In genomic region chr7:24346129-24346528, GRCh38 we compare ENCODE assay signal across 27 cellular contexts.
DNase-seq lines count a peak whose midpoint lies in the region; ATAC-seq and TF ChIP-seq lines count a peak whose summit lies in the region.
"Had no signal": no experiment of that assay in that cellular context is flagged by ENCODE, and none has a peak within 500 bp of the region (broad histone marks: within the 10 kb centered on the region; RNA-seq: fewer than 3 reads in every experiment).

No MANE protein-coding gene starts in this region.

- no peaks in the 10 kb centered on the region for H3K9me2 ChIP-seq in GM23248 (ENCODE audit: insufficient read depth)

- H4K20me1 ChIP-seq in GM23248 (ENCODE audit: insufficient read depth): no peaks in the 10 kb centered on the region

- H3F3A ChIP-seq in GM23248 (ENCODE audit: insufficient read depth): no peaks in the 10 kb centered on the region

- no peak overlapping the region for H3K4me3 ChIP-seq in Panc1 (ENCODE audit: low read depth in 2 of 2, low read length in 2 of 2)
- H3K4me3 ChIP-seq in GM23248: no peak overlapping the region
- H3K4me3 ChIP-seq: adrenal gland, cardiac muscle cell, stomach had no signal

- H3K27ac ChIP-seq in Panc1 (ENCODE audit: low read length) (0 out of 2 replicates have a peak overlapping the region, but pooled peaks have one; percentile 36), GM23248 (no peak overlapping the region)
- H3K27ac ChIP-seq: adrenal gland, cardiac muscle cell, HL-60, stomach had no signal

- H3K4me1 ChIP-seq in Panc1 (ENCODE audit: control insufficient read depth, insufficient read depth, low read length) (no peaks in the 10 kb centered on the region), GM23248 (ENCODE audit: insufficient read depth) (no peaks in the 10 kb centered on the region)
- H3K4me1 ChIP-seq: adrenal gland, Caco-2, stomach had no signal

- TF ChIP-seq CTCF in Panc1 (IDR thresholded peaks at IDR 0.05): no peak

- H3K4me2 ChIP-seq in GM23248 (ENCODE audit: unreplicated experiment): no peak overlapping the region

- H3K36me3 ChIP-seq in Panc1 (ENCODE audit: control insufficient read depth, insufficient read depth, low read length) (no peaks in the 10 kb centered on the region), GM23248 (ENCODE audit: low read depth) (no peaks in the 10 kb centered on the region)
- H3K36me3 ChIP-seq: adrenal gland, cardiac muscle cell, stomach had no signal

- no peak overlapping the region for H3K9ac ChIP-seq in GM23248

- ATAC-seq in Panc1: peak; percentile 63; the same call in 1 of the 2 replicates
- peak; percentile 48 for ATAC-seq in sciatic nerve
- ATAC-seq in GM19463 (IDR thresholded peaks at IDR 0.05; ENCODE audit: unreplicated experiment): no peak
- ATAC-seq: natural killer cell had no signal

- H3K9me3 ChIP-seq in Panc1 (ENCODE audit: control insufficient read depth, insufficient read depth, low read depth, low read length) (no peaks in the 10 kb centered on the region), GM23248 (ENCODE audit: low read depth) (no peaks in the 10 kb centered on the region)
- H3K9me3 ChIP-seq: adrenal gland, Caco-2, stomach had no signal

- H3K27me3 ChIP-seq in Panc1 (ENCODE audit: control insufficient read depth, insufficient read depth, low read length) (no peaks in the 10 kb centered on the region), GM23248 (replicated peaks; ENCODE audit: insufficient read depth) (no peaks in the 10 kb centered on the region)
- H3K27me3 ChIP-seq: adrenal gland, cardiac muscle cell, stomach had no signal

- DNase-seq in ELR (ENCODE audit: low read depth): peak; percentile 49
- no peak for DNase-seq in Panc1 (ENCODE audit: low read depth, low spot score)
- peak; percentile 13 for DNase-seq in left kidney (ENCODE audit: low read depth, low spot score)
- no peak for DNase-seq in sciatic nerve (ENCODE audit: low spot score)
- DNase-seq in UCSD-AML1 (lab: John Stamatoyannopoulos, UW; ENCODE audit: unreplicated experiment): no peak
- no peak for DNase-seq in NOMO-1 (lab: John Stamatoyannopoulos, UW; ENCODE audit: unreplicated experiment in 2 of 2)
- DNase-seq in GM23248: no peak
- DNase-seq: activated CD4-positive, alpha-beta T cell treated with anti-CD3 and anti-CD28 coated beads, Interleukin-2, amount 50 U/mL, for 1 hour; activated CD8-positive, alpha-beta memory T cell treated with anti-CD3 and anti-CD28 coated beads, Interleukin-2, amount 50 U/mL, for 4 hours; activated gamma-delta T cell treated with Interleukin-2 at 50 U/mL for 16 hours; adrenal gland; AML-193; Caco-2; hippocampal formation; MM.1S; natural killer cell; NCI-H1436 treated with DMSO at 0.1 percent for 48 hours; NCI-H69; SHP77 treated with DMSO at 0.1 percent for 48 hours; small intestine; stimulated activated CD4-positive, alpha-beta T cell treated with anti-CD3 and anti-CD28 coated beads, Interleukin-2, amount 100 ng/mL, for 48 hours; stomach; T-helper 1 cell; trophoblast cell had no signal

- H3K79me2 ChIP-seq in GM23248 (ENCODE audit: insufficient read depth): no peaks in the 10 kb centered on the region

- no peak overlapping the region for H2AFZ ChIP-seq in GM23248

- intact Hi-C loops in Panc1 (cut with micrococcal nuclease; ENCODE audit: unreplicated experiment): no loop called here
- intact Hi-C loops in sciatic nerve (cut with DNase I): no loop called here

- no TSS peak for BruUV-seq in Panc1 (replicated peaks; lab: Mats Ljungman, UMichigan)

- POLR2A ChIA-PET in Panc1 (lab: Charles Lee): interaction anchor here (0.6 kb wide), 1 partner anchor 658 kb away, joined by 4 read pairs; no protein-coding TSS in a partner anchor

- CTCF ChIA-PET in Panc1 (lab: Charles Lee): interaction anchor here (0.6 kb wide), 1 partner anchor 27 kb away, joined by 3 read pairs; no protein-coding TSS in a partner anchor

- WGBS in GM23248 (ENCODE audit: low coverage in 1 of 2, low lambda C conversion rate in 2 of 2, missing lambda C conversion rate in 2 of 2), 2 experiments: 32% methylated on average over 5 of the region's 5 CpGs

- in situ Hi-C loops in Panc1 (cut with HindIII; ENCODE audit: low pct_unique_long_range_greater_than_20kb, low sequenced_read_pairs) (no loop called here), GM23248 (cut with MboI) (no loop called here)

Comparison
In these comparisons a context has a peak if more than half of its experiments do, and no peak if none do; other contexts are left out.
1. DNase-seq: peak in ELR (single experiment) and left kidney (single experiment); none in Panc1 (single experiment), sciatic nerve (single experiment), UCSD-AML1 (single experiment), NOMO-1 (0 of 2) and GM23248 (single experiment).